8 cellular contexts compared by ENCODE assay signal in the genomic region with DNA sequence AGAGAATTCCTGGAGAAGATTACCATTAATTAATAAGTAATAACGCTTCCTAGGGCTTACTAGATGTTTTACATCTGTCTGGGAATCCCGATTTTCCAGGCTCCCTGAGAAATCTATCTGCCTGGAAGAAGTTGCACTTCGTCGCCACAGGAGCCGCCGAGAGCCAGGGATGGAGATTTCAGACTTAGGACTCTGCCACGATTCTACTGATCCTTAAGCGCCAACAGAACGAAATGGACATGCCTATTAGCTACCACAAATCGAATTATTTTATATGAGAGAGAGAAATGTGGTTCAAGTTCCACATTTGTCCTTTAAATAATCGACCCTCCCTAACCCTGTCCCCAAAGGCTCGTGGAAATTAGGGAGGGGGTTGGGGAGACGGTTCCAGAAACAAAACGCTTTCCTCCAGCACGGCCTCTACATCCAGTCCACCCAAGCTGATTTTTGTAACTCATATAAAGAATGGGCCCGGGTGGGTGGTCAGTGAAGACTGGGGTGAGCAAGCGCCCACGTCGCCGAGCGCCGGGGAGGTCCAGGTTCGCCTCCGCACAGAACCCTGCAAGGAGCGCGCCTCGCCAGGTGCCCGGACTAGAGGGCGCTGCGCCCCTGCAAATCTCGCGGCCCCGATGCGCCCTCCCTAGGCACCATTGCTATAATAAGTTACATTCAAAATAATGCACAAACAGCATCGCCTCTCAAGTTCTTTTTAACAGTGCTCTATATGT. TPM values are rescaled to one million over a fixed set of nuclear protein-coding genes. Genes with fewer than 3 reads are reported as not detected.
DNase-seq lines count a peak whose midpoint lies in the region; ATAC-seq and TF ChIP-seq lines count a peak whose summit lies in the region.

No MANE protein-coding gene starts in this region.

- 0% methylated on average over 22 to 25 of the region's 35 CpGs for WGBS in mesodermal cell (ENCODE audit: insufficient coverage in 2 of 2), 2 experiments

- no peaks in the 10 kb centered on the region for H3K9me3 ChIP-seq in HEK293 (ENCODE audit: control insufficient read depth, insufficient read depth, low read depth, low read length)
- H3K9me3 ChIP-seq in SJCRH30 (replicated peaks), result no peaks in the 10 kb centered on the region
- peaks cover 9% of the 10 kb centered on the region for H3K9me3 ChIP-seq in mesodermal cell (ENCODE audit: control insufficient read depth, low read length)
- H3K9me3 ChIP-seq in upper lobe of right lung, result no peaks in the 10 kb centered on the region

- H3K4me1 ChIP-seq in HEK293 (ENCODE audit: control insufficient read depth, insufficient read depth, low read length), result no peaks in the 10 kb centered on the region
- no peaks in the 10 kb centered on the region for H3K4me1 ChIP-seq in SJCRH30
- H3K4me1 ChIP-seq in mesodermal cell (ENCODE audit: control insufficient read depth, insufficient read depth, low read length, poor library complexity, severe bottlenecking), result peaks cover 12% of the 10 kb centered on the region
- H3K4me1 ChIP-seq in upper lobe of right lung, result no peaks in the 10 kb centered on the region

- POLR2A ChIA-PET in HEK293 (lab: Yijun Ruan, JAX), result interaction anchor here (0.6 kb wide), 1 partner anchor 120 kb away, joined by 4 read pairs; no protein-coding TSS in a partner anchor

- H3K27me3 ChIP-seq in SJCRH30 (no peaks in the 10 kb centered on the region), upper lobe of right lung (peaks cover 13% of the 10 kb centered on the region)

- H3K36me3 ChIP-seq in HEK293 (ENCODE audit: control insufficient read depth in 2 of 2, insufficient read depth in 1 of 2, low read length in 2 of 2), result peaks cover 0 to 2% of the 10 kb centered on the region in 2 experiments; a peak in 1 of 3 replicates
- 0 out of 2 replicates have a peak, but pooled peaks cover 4% of the 10 kb centered on the region for H3K36me3 ChIP-seq in SJCRH30
- H3K36me3 ChIP-seq in mesodermal cell (ENCODE audit: control insufficient read depth, insufficient read depth, low read length), result peaks cover 20% of the 10 kb centered on the region
- H3K36me3 ChIP-seq in upper lobe of right lung, result no peaks in the 10 kb centered on the region

- intact Hi-C loops in upper lobe of right lung (cut with DNase I), result no loop called here

- TF ChIP-seq CTCF in AG09319 (IDR thresholded peaks at IDR 0.05; ENCODE audit: low read depth, low read length) (peak; percentile 88), HEK293 (tag by site-specific recombination; IDR thresholded peaks at IDR 0.05) (peak; percentile 87), epithelial cell of proximal tubule (conservative IDR thresholded peaks at IDR 0.05; ENCODE audit: low read depth, low read length) (peak; percentile 84), upper lobe of right lung (IDR thresholded peaks at IDR 0.05) (peak; percentile 60)

- H3K4me3 ChIP-seq in HEK293 (ENCODE audit: low read depth, low read length) (peak overlapping the region; percentile 84), SJCRH30 (peak overlapping the region; percentile 78), epithelial cell of proximal tubule (ENCODE audit: low read depth, low read length) (peak overlapping the region; percentile 75), mesodermal cell (ENCODE audit: extremely low read depth, insufficient read depth, low read length, poor library complexity, severe bottlenecking) (peak overlapping the region; percentile 93), upper lobe of right lung (peak overlapping the region; percentile 71)

- CTCF ChIA-PET in HEK293 (lab: Yijun Ruan, JAX), result interaction anchor here (0.6 to 1.5 kb wide), 8 partner anchors 30 to 335 kb away, joined by 3 to 4 read pairs (median 3); no protein-coding TSS in a partner anchor

- H3K27ac ChIP-seq in HEK293 (ENCODE audit: extremely low read depth, low read depth, low read length) (peak overlapping the region; percentile 94), SJCRH30 (peak overlapping the region; percentile 88), mesodermal cell (ENCODE audit: low read depth, low read length, severe bottlenecking) (peak overlapping the region; percentile 90), upper lobe of right lung (peak overlapping the region; percentile 78)

- DNase-seq in AG09319 (ENCODE audit: extremely low read depth, low read depth) (no peak), SJCRH30 (peak; percentile 61 to 71), epithelial cell of proximal tubule (ENCODE audit: low read depth) (no peak), upper lobe of right lung (peak; percentile 88), NCI-H2227 treated with DMSO at 0.1 percent for 48 hours (lab: John Stamatoyannopoulos, UW) (no peak)

- peak; percentile 75 for ATAC-seq in upper lobe of right lung
- no peak for ATAC-seq in HG03521 (IDR thresholded peaks at IDR 0.05; ENCODE audit: unreplicated experiment)

TF ChIP-seq in HEK293, 187 proteins besides CTCF, POLR2A, EP300 and RAD21 (continues in another document):
- TF ChIP-seq ZNF2 (tag by site-specific recombination; IDR thresholded peaks at IDR 0.05) (no peak), ZFP37 (tag by site-specific recombination; IDR thresholded peaks at IDR 0.05) (no peak), ZBTB1 (tag by site-specific recombination; IDR thresholded peaks at IDR 0.05) (no peak), PRDM1 (tag by site-specific recombination; IDR thresholded peaks at IDR 0.05) (no peak), ZNF23 (tag by site-specific recombination; IDR thresholded peaks at IDR 0.05; ENCODE audit: borderline replicate concordance) (no peak), ZNF670 (tag by site-specific recombination; IDR thresholded peaks at IDR 0.05; ENCODE audit: low read depth) (no peak), GLI4 (tag by site-specific recombination; IDR thresholded peaks at IDR 0.05) (no peak), ZNF133 (tag by site-specific recombination; IDR thresholded peaks at IDR 0.05) (no peak), ZNF239 (tag by site-specific recombination; IDR thresholded peaks at IDR 0.05) (no peak), KLF1 (tag by site-specific recombination; IDR thresholded peaks at IDR 0.05) (no peak)
- TF ChIP-seq, protein P1, sequence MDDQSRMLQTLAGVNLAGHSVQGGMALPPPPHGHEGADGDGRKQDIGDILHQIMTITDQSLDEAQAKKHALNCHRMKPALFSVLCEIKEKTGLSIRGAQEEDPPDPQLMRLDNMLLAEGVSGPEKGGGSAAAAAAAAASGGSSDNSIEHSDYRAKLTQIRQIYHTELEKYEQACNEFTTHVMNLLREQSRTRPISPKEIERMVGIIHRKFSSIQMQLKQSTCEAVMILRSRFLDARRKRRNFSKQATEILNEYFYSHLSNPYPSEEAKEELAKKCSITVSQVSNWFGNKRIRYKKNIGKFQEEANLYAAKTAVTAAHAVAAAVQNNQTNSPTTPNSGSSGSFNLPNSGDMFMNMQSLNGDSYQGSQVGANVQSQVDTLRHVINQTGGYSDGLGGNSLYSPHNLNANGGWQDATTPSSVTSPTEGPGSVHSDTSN (CRISPR knock-in tag; IDR thresholded peaks at IDR 0.05), result no peak
- TF ChIP-seq, protein P2, sequence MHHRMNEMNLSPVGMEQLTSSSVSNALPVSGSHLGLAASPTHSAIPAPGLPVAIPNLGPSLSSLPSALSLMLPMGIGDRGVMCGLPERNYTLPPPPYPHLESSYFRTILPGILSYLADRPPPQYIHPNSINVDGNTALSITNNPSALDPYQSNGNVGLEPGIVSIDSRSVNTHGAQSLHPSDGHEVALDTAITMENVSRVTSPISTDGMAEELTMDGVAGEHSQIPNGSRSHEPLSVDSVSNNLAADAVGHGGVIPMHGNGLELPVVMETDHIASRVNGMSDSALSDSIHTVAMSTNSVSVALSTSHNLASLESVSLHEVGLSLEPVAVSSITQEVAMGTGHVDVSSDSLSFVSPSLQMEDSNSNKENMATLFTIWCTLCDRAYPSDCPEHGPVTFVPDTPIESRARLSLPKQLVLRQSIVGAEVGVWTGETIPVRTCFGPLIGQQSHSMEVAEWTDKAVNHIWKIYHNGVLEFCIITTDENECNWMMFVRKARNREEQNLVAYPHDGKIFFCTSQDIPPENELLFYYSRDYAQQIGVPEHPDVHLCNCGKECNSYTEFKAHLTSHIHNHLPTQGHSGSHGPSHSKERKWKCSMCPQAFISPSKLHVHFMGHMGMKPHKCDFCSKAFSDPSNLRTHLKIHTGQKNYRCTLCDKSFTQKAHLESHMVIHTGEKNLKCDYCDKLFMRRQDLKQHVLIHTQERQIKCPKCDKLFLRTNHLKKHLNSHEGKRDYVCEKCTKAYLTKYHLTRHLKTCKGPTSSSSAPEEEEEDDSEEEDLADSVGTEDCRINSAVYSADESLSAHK (tag by site-specific recombination; IDR thresholded peaks at IDR 0.05), result no peak
- TF ChIP-seq, protein P3, sequence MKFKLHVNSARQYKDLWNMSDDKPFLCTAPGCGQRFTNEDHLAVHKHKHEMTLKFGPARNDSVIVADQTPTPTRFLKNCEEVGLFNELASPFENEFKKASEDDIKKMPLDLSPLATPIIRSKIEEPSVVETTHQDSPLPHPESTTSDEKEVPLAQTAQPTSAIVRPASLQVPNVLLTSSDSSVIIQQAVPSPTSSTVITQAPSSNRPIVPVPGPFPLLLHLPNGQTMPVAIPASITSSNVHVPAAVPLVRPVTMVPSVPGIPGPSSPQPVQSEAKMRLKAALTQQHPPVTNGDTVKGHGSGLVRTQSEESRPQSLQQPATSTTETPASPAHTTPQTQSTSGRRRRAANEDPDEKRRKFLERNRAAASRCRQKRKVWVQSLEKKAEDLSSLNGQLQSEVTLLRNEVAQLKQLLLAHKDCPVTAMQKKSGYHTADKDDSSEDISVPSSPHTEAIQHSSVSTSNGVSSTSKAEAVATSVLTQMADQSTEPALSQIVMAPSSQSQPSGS (tag by site-specific recombination; IDR thresholded peaks at IDR 0.05; ENCODE audit: low read depth), result no peak
- TF ChIP-seq, protein P4, sequence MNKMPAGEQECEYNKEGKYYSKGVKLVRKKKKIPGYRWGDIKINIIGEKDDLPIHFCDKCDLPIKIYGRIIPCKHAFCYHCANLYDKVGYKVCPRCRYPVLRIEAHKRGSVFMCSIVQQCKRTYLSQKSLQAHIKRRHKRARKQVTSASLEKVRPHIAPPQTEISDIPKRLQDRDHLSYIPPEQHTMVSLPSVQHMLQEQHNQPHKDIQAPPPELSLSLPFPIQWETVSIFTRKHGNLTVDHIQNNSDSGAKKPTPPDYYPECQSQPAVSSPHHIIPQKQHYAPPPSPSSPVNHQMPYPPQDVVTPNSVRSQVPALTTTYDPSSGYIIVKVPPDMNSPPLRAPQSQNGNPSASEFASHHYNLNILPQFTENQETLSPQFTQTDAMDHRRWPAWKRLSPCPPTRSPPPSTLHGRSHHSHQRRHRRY (tag by site-specific recombination; IDR thresholded peaks at IDR 0.05), result no peak

RNA-seq across cellular contexts. Expression of a gene that starts 1.9 kb away (rescaled TPM):
- total RNA-seq in SJCRH30 (2014; rRNA removed; shearing (Covaris generic)), result 152 and 154 TPM in 2 replicates
- total RNA-seq in epithelial cell of proximal tubule, result 109 and 178 TPM in 2 replicates
- 176 TPM for polyA plus RNA-seq in mesodermal cell (2013, experiment 1 of 2)
- 122 TPM for polyA plus RNA-seq in mesodermal cell (2013, experiment 2 of 2)
- total RNA-seq in upper lobe of right lung, result 84.3 TPM

Comparison
In these comparisons a context has a peak if more than half of its experiments do, and no peak if none do; other contexts are left out.
1. DNase-seq: peak in SJCRH30 (2 of 2) and upper lobe of right lung (single experiment); none in AG09319 (single experiment), epithelial cell of proximal tubule (single experiment) and NCI-H2227 treated with DMSO at 0.1 percent for 48 hours (single experiment).
2. Peak in every context shown above with its lines, with median percentiles within 50 percentile points of each other: CTCF ChIP-seq, H3K27ac ChIP-seq and H3K4me3 ChIP-seq.